In genomic region chr1:45979778-45980176, GRCh38 we compare ENCODE assay signal across 27 cellular contexts.
A peak's percentile ranks its signal among the peaks of the same experiment; 100 is the strongest.
DNase-seq lines count a peak whose midpoint lies in the region; ATAC-seq, FAIRE-seq and TF ChIP-seq lines count a peak whose summit lies in the region.
"Had no signal": no experiment of that assay in that cellular context is flagged by ENCODE, and none has a peak within 500 bp of the region (broad histone marks: within the 10 kb centered on the region; RNA-seq: fewer than 3 reads in every experiment).

No MANE protein-coding gene starts in this region.

- no peak for TF ChIP-seq CTCF in K562 (IDR thresholded peaks at IDR 0.05 in 2 of 3, conservative IDR thresholded peaks at IDR 0.05 in 1 of 3; ENCODE audit: insufficient read depth in 2 of 3, low read depth in 1 of 3, low read length in 3 of 3)

- BruUV-seq in K562 (replicated peaks; lab: Mats Ljungman, UMichigan): no TSS peak

- no peaks in the 10 kb centered on the region for H3K9me3 Mint-ChIP-seq in activated naive CD4-positive, alpha-beta T cell treated with anti-CD3 and anti-CD28 coated beads, Interleukin-2, amount 50 U/mL, for 72 hours
- peaks cover 5% of the 10 kb centered on the region for H3K9me3 Mint-ChIP-seq in activated CD8-positive, alpha-beta T cell treated with anti-CD3 and anti-CD28 coated beads, Interleukin-2, amount 10 ng/mL, durations not matched to agents 7 days and 5 days (ENCODE audit: insufficient read depth)
- H3K9me3 Mint-ChIP-seq: activated T-cell treated with anti-CD3 and anti-CD28 coated beads, Interleukin-2, amount 50 U/mL, for 24 hours; central memory CD8-positive, alpha-beta T cell; type B pancreatic cell had no signal

- H3K4me1 Mint-ChIP-seq in activated CD8-positive, alpha-beta T cell treated with anti-CD3 and anti-CD28 coated beads, Interleukin-2, amount 10 ng/mL, durations not matched to agents 7 days and 5 days (ENCODE audit: low read depth): no peaks in the 10 kb centered on the region
- H3K4me1 Mint-ChIP-seq: activated CD4-positive, alpha-beta memory T cell treated with anti-CD3 and anti-CD28 coated beads, Interleukin-2, amount 10 ng/mL, durations not matched to agents 7 days and 5 days; central memory CD8-positive, alpha-beta T cell; WTC11 had no signal

- ATAC-seq in K562 (no peak), GM21367 (IDR thresholded peaks at IDR 0.05; ENCODE audit: unreplicated experiment) (no peak)
- ATAC-seq in activated naive CD4-positive, alpha-beta T cell treated with anti-CD3 and anti-CD28 coated beads, Interleukin-2, amount 50 U/mL, for 72 hours: no peak
- no peak for ATAC-seq in activated CD8-positive, alpha-beta T cell treated with anti-CD3 and anti-CD28 coated beads, Interleukin-2, amount 10 ng/mL, durations not matched to agents 7 days and 5 days
- ATAC-seq: effector memory CD8-positive, alpha-beta T cell; lower lobe of right lung; stimulated activated naive CD8-positive, alpha-beta T cell treated with anti-CD3 and anti-CD28 coated beads, Interleukin-15, Interleukin-2, amounts not matched to agents 100 U/mL and 50 U/mL, for 24 hours; WTC11 had no signal

- H3K79me2 ChIP-seq in K562 (ENCODE audit: control insufficient read depth, insufficient read depth, low read length): no peaks in the 10 kb centered on the region

- H3K27ac Mint-ChIP-seq in activated naive CD4-positive, alpha-beta T cell treated with anti-CD3 and anti-CD28 coated beads, Interleukin-2, amount 50 U/mL, for 72 hours: no peak overlapping the region
- no peak overlapping the region for H3K27ac Mint-ChIP-seq in activated CD8-positive, alpha-beta T cell treated with anti-CD3 and anti-CD28 coated beads, Interleukin-2, amount 10 ng/mL, durations not matched to agents 7 days and 5 days
- H3K27ac Mint-ChIP-seq: activated CD4-positive, alpha-beta memory T cell treated with anti-CD3 and anti-CD28 coated beads, Interleukin-2, amount 10 ng/mL, durations not matched to agents 7 days and 5 days; activated T-cell treated with anti-CD3 and anti-CD28 coated beads, Interleukin-2, amount 50 U/mL, for 24 hours; effector memory CD8-positive, alpha-beta T cell; type B pancreatic cell; WTC11 had no signal

- no peak for TF ChIP-seq EP300 in K562 (IDR thresholded peaks at IDR 0.05; ENCODE audit: low read length)

- no peak for FAIRE-seq in K562 (lab: Jason Lieb, UNC)
- FAIRE-seq: HTR-8/SVneo had no signal

- DNase-seq in DMS153 treated with DMSO at 0.1 percent for 48 hours (lab: John Stamatoyannopoulos, UW; ENCODE audit: unreplicated experiment) (peak; percentile 93), NCI-H146 treated with DMSO at 0.1 percent for 48 hours (lab: John Stamatoyannopoulos, UW; ENCODE audit: unreplicated experiment) (peak; percentile 67), K562 (ENCODE audit: extremely low read depth in 1 of 4, low spot score in 3 of 4) (no peak), superior temporal gyrus (ENCODE audit: extremely low spot score) (no peak)
- DNase-seq in activated naive CD4-positive, alpha-beta T cell treated with anti-CD3 and anti-CD28 coated beads, Interleukin-2, amount 50 U/mL, for 72 hours (ENCODE audit: low spot score in 2 of 2): no peak
- DNase-seq in activated CD8-positive, alpha-beta T cell treated with anti-CD3 and anti-CD28 coated beads, Interleukin-2, amount 10 ng/mL, durations not matched to agents 7 days and 5 days: no peak
- DNase-seq: activated CD4-positive, alpha-beta memory T cell treated with anti-CD3 and anti-CD28 coated beads, Interleukin-2, amount 10 ng/mL, durations not matched to agents 7 days and 5 days; activated naive CD4-positive, alpha-beta T cell treated with Interleukin-2 at 50 U/mL for 16 hours; activated T-cell treated with anti-CD3 and anti-CD28 coated beads, Interleukin-2, amount 50 U/mL, for 24 hours; AML-193; anterior cingulate cortex; Caco-2; effector memory CD8-positive, alpha-beta T cell; GDM1; glutamatergic neuron; H7; Kasumi-1; lower lobe of right lung; NCI-H1694; sigmoid colon; stimulated activated naive CD8-positive, alpha-beta T cell treated with anti-CD3 and anti-CD28 coated beads, Interleukin-15, Interleukin-2, amounts not matched to agents 100 U/mL and 50 U/mL, for 24 hours had no signal

- TF ChIP-seq POLR2A in K562 (conservative IDR thresholded peaks at IDR 0.05): no peak

- H3K4me3 ChIP-seq in K562 (no peak overlapping the region), muscle layer of duodenum (ENCODE audit: low read depth in 1 of 2, low read length in 2 of 2) (no peak overlapping the region)
- H3K4me3 ChIP-seq: lower lobe of right lung, sigmoid colon had no signal

- WGBS in K562 (ENCODE audit: insufficient coverage, low coverage, missing lambda C conversion rate): 82% methylated on average over 5 of the region's 5 CpGs

- H3K9me1 ChIP-seq in K562 (ENCODE audit: control insufficient read depth, insufficient read depth, low read length): no peaks in the 10 kb centered on the region

- no peaks in the 10 kb centered on the region for H3K36me3 Mint-ChIP-seq in activated naive CD4-positive, alpha-beta T cell treated with anti-CD3 and anti-CD28 coated beads, Interleukin-2, amount 50 U/mL, for 72 hours
- H3K36me3 Mint-ChIP-seq in activated CD8-positive, alpha-beta T cell treated with anti-CD3 and anti-CD28 coated beads, Interleukin-2, amount 10 ng/mL, durations not matched to agents 7 days and 5 days (ENCODE audit: low read depth): peaks cover 4% of the 10 kb centered on the region

- H3K4me2 ChIP-seq in K562 (ENCODE audit: insufficient read depth, low read length): no peak overlapping the region

- no peak overlapping the region for H3K27ac ChIP-seq in K562 (ENCODE audit: extremely low read depth, low read depth, low read length)
- peak overlapping the region; percentile 25 for H3K27ac ChIP-seq in muscle layer of duodenum (ENCODE audit: low read length)
- H3K27ac ChIP-seq: lower lobe of right lung had no signal

- TF ChIP-seq RAD21 in K562 (CRISPR knock-in tag; conservative IDR thresholded peaks at IDR 0.05 in 1 of 2, IDR thresholded peaks at IDR 0.05 in 1 of 2): no peak

- CTCF ChIA-PET in K562 (lab: Yijun Ruan, JAX; ENCODE audit: low intra/inter-chr PET ratio): no interaction called here
- CTCF ChIA-PET in activated CD8-positive, alpha-beta T cell treated with anti-CD3 and anti-CD28 coated beads, Interleukin-2, amount 10 ng/mL, durations not matched to agents 7 days and 5 days (lab: Charles Lee): no interaction called here

- H3K36me3 ChIP-seq in K562 (ENCODE audit: control insufficient read depth, insufficient read depth, low read length) (0 out of 3 replicates have a peak, but pooled peaks cover under 1% of the 10 kb centered on the region), muscle layer of duodenum (ENCODE audit: control insufficient read depth in 1 of 2, insufficient read depth in 2 of 2, low read length in 2 of 2) (no peaks in the 10 kb centered on the region)
- H3K36me3 ChIP-seq: lower lobe of right lung, sigmoid colon had no signal

- no peaks in the 10 kb centered on the region for H4K20me1 ChIP-seq in K562 (replicated peaks; ENCODE audit: control insufficient read depth, insufficient read depth, low read length)

- H3K4me1 ChIP-seq in K562 (replicated peaks in 1 of 2; ENCODE audit: control insufficient read depth in 2 of 2, insufficient read depth in 2 of 2, low read length in 2 of 2) (no peaks in the 10 kb centered on the region), muscle layer of duodenum (ENCODE audit: control insufficient read depth in 1 of 2, insufficient read depth in 2 of 2, low read length in 2 of 2) (peaks cover 0 to 9% of the 10 kb centered on the region in 2 donors)
- H3K4me1 ChIP-seq: lower lobe of right lung had no signal

- intact Hi-C loops in K562 (cut with micrococcal nuclease): no loop called here

- H3K27me3 ChIP-seq in K562 (ENCODE audit: control insufficient read depth in 2 of 2, insufficient read depth in 2 of 2, low read length in 2 of 2) (no peaks in the 10 kb centered on the region), muscle layer of duodenum (ENCODE audit: low read depth, low read length) (no peaks in the 10 kb centered on the region)
- H3K27me3 ChIP-seq: sigmoid colon had no signal

- H3K27me3 Mint-ChIP-seq in activated CD8-positive, alpha-beta T cell treated with anti-CD3 and anti-CD28 coated beads, Interleukin-2, amount 10 ng/mL, durations not matched to agents 7 days and 5 days (ENCODE audit: low read depth): no peaks in the 10 kb centered on the region
- H3K27me3 Mint-ChIP-seq: activated CD4-positive, alpha-beta memory T cell treated with anti-CD3 and anti-CD28 coated beads, Interleukin-2, amount 10 ng/mL, durations not matched to agents 7 days and 5 days; activated T-cell treated with anti-CD3 and anti-CD28 coated beads, Interleukin-2, amount 50 U/mL, for 24 hours; central memory CD8-positive, alpha-beta T cell; effector memory CD8-positive, alpha-beta T cell; type B pancreatic cell had no signal

- H2AFZ ChIP-seq in K562 (ENCODE audit: low read depth, low read length): no peak overlapping the region

- no peak overlapping the region for H3K9ac ChIP-seq in K562 (ENCODE audit: insufficient read depth in 1 of 2, low read depth in 2 of 2, low read length in 2 of 2)

- H3K9me3 ChIP-seq in K562 (replicated peaks; ENCODE audit: control insufficient read depth, insufficient read depth, low read depth, low read length): no peaks in the 10 kb centered on the region
- H3K9me3 ChIP-seq in muscle layer of duodenum (ENCODE audit: control insufficient read depth in 1 of 2, low read length in 2 of 2): no peaks in the 10 kb centered on the region
- H3K9me3 ChIP-seq: lower lobe of right lung, sigmoid colon had no signal

- POLR2A ChIA-PET in K562 (lab: Yijun Ruan, JAX): interaction anchor here (0.6 to 1.5 kb wide), 4 partner anchors 11 to 46 kb away, joined by 3 to 4 read pairs (median 3); no protein-coding TSS in a partner anchor
- POLR2A ChIA-PET in activated CD8-positive, alpha-beta T cell treated with anti-CD3 and anti-CD28 coated beads, Interleukin-2, amount 10 ng/mL, durations not matched to agents 7 days and 5 days (lab: Charles Lee): no interaction called here

- H3K4me3 Mint-ChIP-seq in activated CD8-positive, alpha-beta T cell treated with anti-CD3 and anti-CD28 coated beads, Interleukin-2, amount 10 ng/mL, durations not matched to agents 7 days and 5 days: no peak overlapping the region
- H3K4me3 Mint-ChIP-seq: activated CD4-positive, alpha-beta memory T cell treated with anti-CD3 and anti-CD28 coated beads, Interleukin-2, amount 10 ng/mL, durations not matched to agents 7 days and 5 days; activated T-cell treated with anti-CD3 and anti-CD28 coated beads, Interleukin-2, amount 50 U/mL, for 24 hours; central memory CD8-positive, alpha-beta T cell; effector memory CD8-positive, alpha-beta T cell; type B pancreatic cell; WTC11 had no signal

- in situ Hi-C loops in K562 (cut with MboI): no loop called here

TF ChIP-seq in K562, 482 proteins besides CTCF, POLR2A, EP300 and RAD21 (continues in another document):
- TF ChIP-seq ZNF79 (CRISPR knock-in tag; IDR thresholded peaks at IDR 0.05; ENCODE audit: low read depth) (no peak), NFIC (IDR thresholded peaks at IDR 0.05) (peak; percentile 35; the same call in 1 of the 2 replicates)

Comparison
In these comparisons a context has a peak if more than half of its experiments do, and no peak if none do; other contexts are left out.
1. DNase-seq: peak in DMS153 treated with DMSO at 0.1 percent for 48 hours (single experiment) and NCI-H146 treated with DMSO at 0.1 percent for 48 hours (single experiment); none in K562 (0 of 4), activated naive CD4-positive, alpha-beta T cell treated with anti-CD3 and anti-CD28 coated beads, Interleukin-2, amount 50 U/mL, for 72 hours (0 of 2), superior temporal gyrus (single experiment) and activated CD8-positive, alpha-beta T cell treated with anti-CD3 and anti-CD28 coated beads, Interleukin-2, amount 10 ng/mL, durations not matched to agents 7 days and 5 days (single experiment).